Comparison of ENCODE assay signal across 1 cellular context in the genomic region with DNA sequence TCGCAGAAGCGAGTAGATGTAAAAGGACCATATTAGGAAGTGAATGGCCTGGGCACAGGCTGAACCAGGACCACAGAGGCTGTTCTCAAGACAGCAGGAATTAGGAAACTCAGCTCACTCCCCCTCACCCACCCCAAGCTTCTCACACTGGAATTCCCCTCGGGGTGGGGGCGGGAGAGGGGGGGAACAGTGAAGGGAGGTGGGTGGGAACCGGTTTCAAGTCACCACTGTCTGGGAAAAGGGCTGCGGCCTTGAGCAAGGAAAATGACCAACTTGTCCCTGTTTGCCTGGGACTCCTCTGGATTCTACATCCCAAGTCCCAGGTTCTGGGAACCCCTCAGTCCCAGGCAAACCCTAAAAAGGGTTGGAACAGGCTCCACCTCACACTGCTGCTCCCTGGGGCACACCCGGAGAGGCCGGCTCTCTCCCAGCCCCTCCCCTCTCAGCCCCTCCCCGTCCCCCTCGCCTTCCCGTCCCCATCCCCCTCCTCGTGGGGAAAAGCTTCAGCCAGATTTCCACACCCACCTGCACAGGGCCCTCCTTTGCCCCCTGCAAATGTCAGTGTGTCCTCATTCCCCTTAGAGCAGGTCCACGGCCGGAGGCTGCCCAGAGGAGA.
TF ChIP-seq lines count a peak whose summit lies in the region.

No MANE protein-coding gene starts in this region.

TF ChIP-seq in WTC11, 78 proteins besides CTCF, POLR2A, EP300 and RAD21 (continued from another document):
- no peak for TF ChIP-seq AR (CRISPR knock-in tag; IDR thresholded peaks at IDR 0.05)
- no peak for TF ChIP-seq E2F4 (CRISPR knock-in tag; IDR thresholded peaks at IDR 0.05; ENCODE audit: borderline replicate concordance, low read depth)
- TF ChIP-seq ERG (CRISPR knock-in tag; IDR thresholded peaks at IDR 0.05): no peak
- no peak for TF ChIP-seq ZNF396 (CRISPR knock-in tag; IDR thresholded peaks at IDR 0.05; ENCODE audit: borderline replicate concordance)
- TF ChIP-seq, protein P1, sequence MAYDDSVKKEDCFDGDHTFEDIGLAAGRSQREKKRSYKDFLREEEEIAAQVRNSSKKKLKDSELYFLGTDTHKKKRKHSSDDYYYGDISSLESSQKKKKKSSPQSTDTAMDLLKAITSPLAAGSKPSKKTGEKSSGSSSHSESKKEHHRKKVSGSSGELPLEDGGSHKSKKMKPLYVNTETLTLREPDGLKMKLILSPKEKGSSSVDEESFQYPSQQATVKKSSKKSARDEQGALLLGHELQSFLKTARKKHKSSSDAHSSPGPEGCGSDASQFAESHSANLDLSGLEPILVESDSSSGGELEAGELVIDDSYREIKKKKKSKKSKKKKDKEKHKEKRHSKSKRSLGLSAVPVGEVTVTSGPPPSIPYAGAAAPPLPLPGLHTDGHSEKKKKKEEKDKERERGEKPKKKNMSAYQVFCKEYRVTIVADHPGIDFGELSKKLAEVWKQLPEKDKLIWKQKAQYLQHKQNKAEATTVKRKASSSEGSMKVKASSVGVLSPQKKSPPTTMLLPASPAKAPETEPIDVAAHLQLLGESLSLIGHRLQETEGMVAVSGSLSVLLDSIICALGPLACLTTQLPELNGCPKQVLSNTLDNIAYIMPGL (CRISPR knock-in tag; IDR thresholded peaks at IDR 0.05): no peak
